In genomic region chr5:132265336-132266030, GRCh38 we compare ENCODE assay signal across 8 cellular contexts. TPM values are rescaled to one million over a fixed set of nuclear protein-coding genes. Genes with fewer than 3 reads are reported as not detected.
DNase-seq lines count a peak whose midpoint lies in the region; ATAC-seq and TF ChIP-seq lines count a peak whose summit lies in the region.

No MANE protein-coding gene starts in this region.

- ATAC-seq in SK-N-SH treated with all-trans-retinoic acid at 6 μM for 48 hours (peak; percentile 82), HG03571 (IDR thresholded peaks at IDR 0.05; ENCODE audit: unreplicated experiment) (no peak)

- in situ Hi-C loops in G401 (cut with HindIII; ENCODE audit: low sequenced_read_pairs): no loop called here

- DNase-seq in ELF-1 (ENCODE audit: low read depth, low spot score) (peak; percentile 87), glomerular visceral epithelial cell (ENCODE audit: extremely low spot score) (peak; percentile 99), pulmonary artery endothelial cell (ENCODE audit: low read depth, low spot score) (peak; percentile 91), G401 (ENCODE audit: low spot score) (no peak), NCI-H1436 (lab: John Stamatoyannopoulos, UW) (no peak), putamen (ENCODE audit: low spot score) (no peak)

TF ChIP-seq in SK-N-SH treated with all-trans-retinoic acid at 6 μM for 48 hours, 23 proteins besides CTCF, POLR2A, EP300 and RAD21:
- TF ChIP-seq PATZ1 (CRISPR knock-in tag; IDR thresholded peaks at IDR 0.05; ENCODE audit: borderline replicate concordance) (no peak), ZC3H10 (CRISPR knock-in tag; IDR thresholded peaks at IDR 0.05) (no peak), ZFP30 (CRISPR knock-in tag; IDR thresholded peaks at IDR 0.05) (no peak), TOX (CRISPR knock-in tag; IDR thresholded peaks at IDR 0.05; ENCODE audit: borderline replicate concordance) (no peak), ARNTL (CRISPR knock-in tag; IDR thresholded peaks at IDR 0.05; ENCODE audit: borderline replicate concordance, low read depth) (no peak), ISL1 (CRISPR knock-in tag; IDR thresholded peaks at IDR 0.05) (peak; percentile 50)

RNA-seq across cellular contexts. Expression of gene PDLIM4, which starts 8.0 kb away (rescaled TPM):
- 73.2 and 77.6 TPM in 2 replicates for total RNA-seq in pulmonary artery endothelial cell
- not detected in 2 replicates for total RNA-seq in G401 (2014; rRNA removed; shearing (Covaris generic))

RNA-seq across cellular contexts. Expression of gene SLC22A4, which starts 28.7 kb away (rescaled TPM):
- 4.4 and 6.7 TPM in 2 replicates for total RNA-seq in pulmonary artery endothelial cell
- 0.31 TPM in 1 of 2 replicates, not detected in the other for total RNA-seq in G401 (2014; rRNA removed; shearing (Covaris generic))

RNA-seq across cellular contexts. Expression of gene P4HA2, which starts 37.8 kb away (rescaled TPM):
- total RNA-seq in pulmonary artery endothelial cell: 68.0 and 88.6 TPM in 2 replicates
- total RNA-seq in G401 (2014; rRNA removed; shearing (Covaris generic)): 24.7 and 26.2 TPM in 2 replicates

Comparison
In these comparisons a context has a peak if more than half of its experiments do, and no peak if none do; other contexts are left out.
1. DNase-seq: peak in ELF-1 (single experiment), glomerular visceral epithelial cell (single experiment) and pulmonary artery endothelial cell (single experiment); none in G401 (single experiment), NCI-H1436 (single experiment) and putamen (single experiment).
2. RNA of gene PDLIM4, which starts 8.0 kb away (total RNA-seq): 73.2 to 77.6 TPM in pulmonary artery endothelial cell; not detected in G401; every median in the first group is over 10 times any median in the second.